ENCODE assay signal across 8 cellular contexts in genomic region chr19:44111910-44112463, GRCh38. TPM values are rescaled to one million over a fixed set of nuclear protein-coding genes. Genes with fewer than 3 reads are reported as not detected.
DNase-seq lines count a peak whose midpoint lies in the region; TF ChIP-seq lines count a peak whose summit lies in the region.

No MANE protein-coding gene starts in this region.

- CTCF ChIA-PET in mammary epithelial cell (lab: Charles Lee; ENCODE audit: low non-redundant PET), result interaction anchor here (0.7 to 1.0 kb wide), 2 partner anchors 74 to 228 kb away, joined by 3 to 7 read pairs; no protein-coding TSS in a partner anchor

- H3K9ac ChIP-seq in mammary epithelial cell (ENCODE audit: insufficient read depth, low read length) (no peak overlapping the region), liver (ENCODE audit: low read depth in 1 of 2, low read length in 2 of 2) (no peak overlapping the region)

- in situ Hi-C loops in mammary epithelial cell (cut with MboI; ENCODE audit: low sequenced_read_pairs in 2 of 2) (no loop called here), GM13976 (cut with MboI; ENCODE audit: low sequenced_read_pairs, unreplicated experiment) (no loop called here)

- H3K27ac ChIP-seq in mammary epithelial cell (ENCODE audit: insufficient read depth, low read depth, low read length) (no peak overlapping the region), liver (ENCODE audit: low read depth in 1 of 2, low read length in 2 of 2) (no peak overlapping the region), vagina (no peak overlapping the region)

- TSS peak; percentile 27 for BruUV-seq in mammary epithelial cell (replicated peaks; lab: Mats Ljungman, UMichigan)

- dilution Hi-C loops in mammary epithelial cell (cut with HindIII; ENCODE audit: low sequenced_read_pairs), result loop anchor here (5.0 kb wide), 1 partner anchor 85 kb away; the partner anchor contains the start of gene ZNF222

- no peak for TF ChIP-seq CTCF in mammary epithelial cell (conservative IDR thresholded peaks at IDR 0.05 in 1 of 2, IDR thresholded peaks at IDR 0.05 in 1 of 2; ENCODE audit: extremely low read depth in 1 of 2, insufficient read depth in 1 of 2, low read depth in 1 of 2, low read length in 2 of 2)
- TF ChIP-seq CTCF in liver (IDR thresholded peaks at IDR 0.05; ENCODE audit: low read depth, low read length, missing input control), result no peak
- TF ChIP-seq CTCF in vagina (IDR thresholded peaks at IDR 0.05), result no peak
- TF ChIP-seq CTCF in GM13976 (IDR thresholded peaks at IDR 0.05; ENCODE audit: borderline replicate concordance, control extremely low read depth, extremely low read depth, insufficient read depth, missing control alignments), result no peak

- peaks cover 17% of the 10 kb centered on the region for H3K9me3 ChIP-seq in mammary epithelial cell (replicated peaks; ENCODE audit: insufficient read depth, low read length)
- peaks cover 17 to 45% (median 29%) of the 10 kb centered on the region in 4 donors for H3K9me3 ChIP-seq in liver (ENCODE audit: control insufficient read depth in 4 of 4, low read length in 3 of 4)
- peaks cover 23% of the 10 kb centered on the region for H3K9me3 ChIP-seq in vagina

- H3K27me3 ChIP-seq in mammary epithelial cell (ENCODE audit: insufficient read depth, low read length) (no peaks in the 10 kb centered on the region), liver (ENCODE audit: control insufficient read depth in 4 of 4, insufficient read depth in 4 of 4, low read length in 3 of 4) (no peaks in the 10 kb centered on the region), vagina (no peaks in the 10 kb centered on the region)

- no peaks in the 10 kb centered on the region for H4K20me1 ChIP-seq in mammary epithelial cell (ENCODE audit: insufficient read depth, low read length)

- H2AFZ ChIP-seq in mammary epithelial cell (ENCODE audit: low read depth, low read length), result peak overlapping the region; percentile 58

- WGBS in mammary epithelial cell (ENCODE audit: low coverage, missing lambda C conversion rate), result 22% methylated on average over 16 of the region's 17 CpGs
- WGBS in liver, result 17% methylated on average over 17 of the region's 17 CpGs

- DNase-seq in NCI-H146 (lab: John Stamatoyannopoulos, UW) (peak; percentile 36), NCI-H146 treated with DMSO at 0.1 percent for 48 hours (lab: John Stamatoyannopoulos, UW; ENCODE audit: unreplicated experiment) (no peak), NCI-H526 treated with DMSO at 0.1 percent for 48 hours (lab: John Stamatoyannopoulos, UW) (peak; percentile 19), mammary epithelial cell (peak; percentile 81), vagina (ENCODE audit: extremely low spot score in 2 of 2) (no peak), GM13976 (ENCODE audit: low spot score) (no peak), SIG-M5 (lab: John Stamatoyannopoulos, UW) (no peak)

- H3K4me2 ChIP-seq in mammary epithelial cell (ENCODE audit: insufficient read depth, low read depth, low read length), result peak overlapping the region; percentile 83

- intact Hi-C loops in mammary epithelial cell (cut with micrococcal nuclease), result loop anchor here (2.0 to 5.0 kb wide), 3 partner anchors 100 to 389 kb away; partner anchors contain the start of genes ZNF180, ZNF227 and ZNF235
- intact Hi-C loops in vagina (cut with DNase I), result loop anchor here (2.0 kb wide), 1 partner anchor 101 kb away; the partner anchor contains the start of gene ZNF227

- H3K4me1 ChIP-seq in mammary epithelial cell (ENCODE audit: insufficient read depth, low read length), result peaks cover 8% of the 10 kb centered on the region
- H3K4me1 ChIP-seq in liver (ENCODE audit: control insufficient read depth in 4 of 4, insufficient read depth in 4 of 4, low read length in 3 of 4), result peaks cover 2 to 18% (median 15%) of the 10 kb centered on the region in 4 donors
- H3K4me1 ChIP-seq in vagina, result peaks cover 10% of the 10 kb centered on the region

- peak overlapping the region; percentile 57 to 68 (median 68) for H3K4me3 ChIP-seq in mammary epithelial cell (replicated peaks in 1 of 3; ENCODE audit: insufficient read depth in 1 of 3, low read depth in 2 of 3, low read length in 3 of 3)
- H3K4me3 ChIP-seq in liver (ENCODE audit: low read depth in 1 of 3, low read length in 3 of 3), result peak overlapping the region; percentile 67 to 100 (median 100)
- peak overlapping the region; percentile 2 to 65 for H3K4me3 ChIP-seq in vagina

- no peaks in the 10 kb centered on the region for H3K79me2 ChIP-seq in mammary epithelial cell (ENCODE audit: insufficient read depth, low read length)

- H3K36me3 ChIP-seq in mammary epithelial cell (ENCODE audit: insufficient read depth, low read length) (peaks cover 2% of the 10 kb centered on the region), liver (ENCODE audit: control insufficient read depth in 4 of 4, insufficient read depth in 3 of 4, low read depth in 1 of 4, low read length in 3 of 4) (peaks cover under 1 to 19% (median 15%) of the 10 kb centered on the region in 4 donors), vagina (peaks cover 0 to 32% of the 10 kb centered on the region in 2 donors)

- no peak for TF ChIP-seq RAD21 in liver (IDR thresholded peaks at IDR 0.05)

- no peak for TF ChIP-seq POLR2A in vagina (IDR thresholded peaks at IDR 0.05)

TF ChIP-seq in liver, 16 proteins besides CTCF, POLR2A, EP300 and RAD21:
- TF ChIP-seq NR2F2 (IDR thresholded peaks at IDR 0.05), result no peak
- TF ChIP-seq ZBTB33 (IDR thresholded peaks at IDR 0.05), result no peak
- TF ChIP-seq RXRA (IDR thresholded peaks at IDR 0.05), result no peak
- TF ChIP-seq GABPA (IDR thresholded peaks at IDR 0.05 in 1 of 2, conservative IDR thresholded peaks at IDR 0.05 in 1 of 2), result no peak
- no peak for TF ChIP-seq HNF4G (IDR thresholded peaks at IDR 0.05)
- no peak for TF ChIP-seq FOXA1 (IDR thresholded peaks at IDR 0.05)
- no peak for TF ChIP-seq EGR1 (IDR thresholded peaks at IDR 0.05; ENCODE audit: low read depth in 2 of 2)

RNA-seq across cellular contexts. Expression of gene ZNF225, which starts 1.2 kb away (rescaled TPM):
- 1 to 10 TPM; 3.7 to 4.5 TPM for total RNA-seq in mammary epithelial cell
- polyA plus RNA-seq in mammary epithelial cell, result 0.96 TPM
- 4.6 TPM for polyA minus RNA-seq in mammary epithelial cell
- total RNA-seq in liver, result 1 to 10 TPM; 2.3 to 4.5 TPM
- 1 to 10 TPM in 1 of 2 donors, under 1 TPM in 1; 0.88 to 1.1 TPM for polyA plus RNA-seq in liver
- total RNA-seq in vagina, result 3.7 TPM

RNA-seq across cellular contexts. Expression of gene ZNF224, which starts 17.8 kb away (rescaled TPM):
- 10 to 100 TPM; 15.3 to 24.0 TPM for total RNA-seq in mammary epithelial cell
- 4.4 TPM for polyA plus RNA-seq in mammary epithelial cell
- 0.31 TPM for polyA minus RNA-seq in mammary epithelial cell
- 10 to 100 TPM; 19.8 to 20.7 TPM for total RNA-seq in liver
- polyA plus RNA-seq in liver, result 1 to 10 TPM; 4.5 to 9.9 TPM
- total RNA-seq in vagina, result 11.8 TPM

RNA-seq across cellular contexts. Expression of gene ZNF234, which starts 29.4 kb away (rescaled TPM):
- total RNA-seq in mammary epithelial cell, result 10 to 100 TPM in 1 of 2 donors, 1 to 10 TPM in 1; 8.9 to 10.5 TPM
- polyA plus RNA-seq in mammary epithelial cell, result 2.7 TPM
- 1.9 TPM for polyA minus RNA-seq in mammary epithelial cell
- total RNA-seq in liver, result 1 to 10 TPM; 4.4 to 5.2 TPM
- 1 to 10 TPM; 1.1 to 2.0 TPM for polyA plus RNA-seq in liver
- total RNA-seq in vagina, result 11.3 TPM

RNA-seq across cellular contexts. Expression of gene ZNF284, which starts 40.0 kb away (rescaled TPM):
- 1 to 10 TPM; 2.6 to 4.7 TPM for total RNA-seq in mammary epithelial cell
- polyA plus RNA-seq in mammary epithelial cell, result 0.96 TPM
- 2.4 TPM for polyA minus RNA-seq in mammary epithelial cell
- total RNA-seq in liver, result 1 to 10 TPM in 1 of 2 donors, under 1 TPM in 1; 0.67 to 1.0 TPM
- under 1 TPM; 0.32 to 0.56 TPM for polyA plus RNA-seq in liver
- total RNA-seq in vagina, result 2.2 TPM

RNA-seq across cellular contexts. Expression of gene ZNF226, which starts 52.9 kb away (rescaled TPM):
- 10 to 100 TPM; 15.2 to 19.6 TPM for total RNA-seq in mammary epithelial cell
- 9.8 TPM for polyA plus RNA-seq in mammary epithelial cell
- 24.8 TPM for polyA minus RNA-seq in mammary epithelial cell
- total RNA-seq in liver, result 1 to 10 TPM; 6.4 to 8.5 TPM
- 10 to 100 TPM in 1 of 2 donors, 1 to 10 TPM in 1; 8.4 to 10.6 TPM for polyA plus RNA-seq in liver
- 11.8 TPM for total RNA-seq in vagina

Comparison
In these comparisons a context has a peak if more than half of its experiments do, and no peak if none do; other contexts are left out.
1. DNase-seq: peak in NCI-H146 (single experiment), NCI-H526 treated with DMSO at 0.1 percent for 48 hours (single experiment) and mammary epithelial cell (single experiment); none in NCI-H146 treated with DMSO at 0.1 percent for 48 hours (single experiment), vagina (0 of 2), GM13976 (single experiment) and SIG-M5 (single experiment).
2. H3K4me3 ChIP-seq: peak in every context shown above with its lines; median percentile 100 in liver; 68 in mammary epithelial cell; 34 in vagina.